In genomic region chr17:44795421-44795820, GRCh38 we compare ENCODE assay signal across 15 cellular contexts. TPM values are rescaled to one million over a fixed set of nuclear protein-coding genes. Genes with fewer than 3 reads are reported as not detected.
DNase-seq lines count a peak whose midpoint lies in the region; ATAC-seq, FAIRE-seq and TF ChIP-seq lines count a peak whose summit lies in the region.
"Had no signal": no experiment of that assay in that cellular context is flagged by ENCODE, and none has a peak within 500 bp of the region (broad histone marks: within the 10 kb centered on the region; RNA-seq: fewer than 3 reads in every experiment).

No MANE protein-coding gene starts in this region.

- peaks cover 18% of the 10 kb centered on the region for H3K4me1 ChIP-seq in A549
- peaks cover 0 to 25% (median 3%) of the 10 kb centered on the region in 3 donors for H3K4me1 ChIP-seq in esophagus squamous epithelium
- H3K4me1 ChIP-seq: right lobe of liver had no signal

- WGBS in A549 (ENCODE audit: missing lambda C conversion rate) = 68% methylated on average over 9 of the region's 9 CpGs
- WGBS in esophagus squamous epithelium, 2 donors = 71 to 87% methylated on average over 8 of the region's 9 CpGs

- no peak overlapping the region for H3K4me3 Mint-ChIP-seq in osteocyte (ENCODE audit: unreplicated experiment)
- H3K4me3 Mint-ChIP-seq: activated B cell treated with CpG ODN at 0.5 μM for 24 hours, IgD-negative memory B cell had no signal

- H3K36me3 Mint-ChIP-seq in osteocyte (ENCODE audit: unreplicated experiment) = peaks cover 2% of the 10 kb centered on the region

- TF ChIP-seq CTCF in A549 (IDR thresholded peaks at IDR 0.05) (no peak), esophagus squamous epithelium (IDR thresholded peaks at IDR 0.05) (no peak), osteocyte (IDR thresholded peaks at IDR 0.05) (no peak)

- TF ChIP-seq EP300 in A549 (IDR thresholded peaks at IDR 0.05) = no peak

- no peak for FAIRE-seq in A549 (lab: Jason Lieb, UNC)
- no peak for FAIRE-seq in urothelium cell line (lab: Jason Lieb, UNC)

- H3K27me3 Mint-ChIP-seq in osteocyte (ENCODE audit: unreplicated experiment) = no peaks in the 10 kb centered on the region
- H3K27me3 Mint-ChIP-seq: activated B cell treated with CpG ODN at 0.5 μM for 24 hours had no signal

- TF ChIP-seq POLR2A in A549 (IDR thresholded peaks at IDR 0.05; ENCODE audit: low read length) = no peak
- no peak for TF ChIP-seq POLR2A in esophagus squamous epithelium (IDR thresholded peaks at IDR 0.05)

- no peaks in the 10 kb centered on the region for H3K36me3 ChIP-seq in esophagus squamous epithelium
- H3K36me3 ChIP-seq: right lobe of liver had no signal

- H3K9me3 Mint-ChIP-seq in osteocyte (ENCODE audit: unreplicated experiment) = no peaks in the 10 kb centered on the region
- H3K9me3 Mint-ChIP-seq: activated B cell treated with CpG ODN at 0.5 μM for 24 hours, IgD-negative memory B cell had no signal

- H3K4me3 ChIP-seq in A549 = no peak overlapping the region
- peak overlapping the region in 1 of 4 donors; percentile 48 for H3K4me3 ChIP-seq in esophagus squamous epithelium
- H3K4me3 ChIP-seq: mucosa of descending colon, right lobe of liver had no signal

- CTCF ChIA-PET in A549 (lab: Yijun Ruan, JAX) = interaction anchor here (0.8 to 6.6 kb wide), 8 partner anchors 16 to 304 kb away, joined by 3 to 89 read pairs (median 6); no protein-coding TSS in a partner anchor

- DNase-seq in A549 (ENCODE audit: low read depth in 1 of 2, low spot score in 1 of 2) (no peak), RKO (ENCODE audit: low spot score) (peak; percentile 51), esophagus squamous epithelium (lab: John Stamatoyannopoulos, UW) (no peak), osteocyte (ENCODE audit: extremely low spot score, unreplicated experiment) (no peak), AG08395 (ENCODE audit: low spot score) (no peak), urothelium cell line (ENCODE audit: low spot score) (no peak), putamen (ENCODE audit: low spot score) (no peak)
- DNase-seq in stimulated activated CD4-positive, alpha-beta T cell treated with anti-CD3 and anti-CD28 coated beads, Interleukin-1b, Interleukin-23, amount 100 ng/mL, for 48 hours = no peak
- DNase-seq: activated B cell treated with CpG ODN at 0.5 μM for 24 hours, DMS79, mucosa of descending colon, NCI-H1417, NCI-H748 treated with DMSO at 0.1 percent for 48 hours, right lobe of liver had no signal

- intact Hi-C loops in esophagus squamous epithelium (cut with DNase I) = no loop called here

- POLR2A ChIA-PET in A549 (lab: Yijun Ruan, JAX) = interaction anchor here (1.0 kb wide), 1 partner anchor 58 kb away, joined by 3 read pairs; no protein-coding TSS in a partner anchor

- peaks cover 37% of the 10 kb centered on the region for H3K4me1 Mint-ChIP-seq in osteocyte (ENCODE audit: unreplicated experiment)
- H3K4me1 Mint-ChIP-seq: activated B cell treated with CpG ODN at 0.5 μM for 24 hours, IgD-negative memory B cell had no signal

- no peak for TF ChIP-seq RAD21 in A549 (conservative IDR thresholded peaks at IDR 0.05 in 1 of 2, IDR thresholded peaks at IDR 0.05 in 1 of 2)

- peak in 1 of 2 experiments; percentile 28; a peak in 3 of 6 replicates for ATAC-seq in A549

- peak overlapping the region; percentile 28 to 78; a peak in 4 of 6 replicates for H3K27ac ChIP-seq in A549
- peak overlapping the region; percentile 39 to 81 (median 74) for H3K27ac ChIP-seq in esophagus squamous epithelium

- peak overlapping the region; percentile 48 for H3K4me2 ChIP-seq in A549

- no peaks in the 10 kb centered on the region for H3K27me3 ChIP-seq in esophagus squamous epithelium
- H3K27me3 ChIP-seq: right lobe of liver had no signal

- peak overlapping the region; percentile 93 for H3K27ac Mint-ChIP-seq in osteocyte (ENCODE audit: unreplicated experiment)
- H3K27ac Mint-ChIP-seq: activated B cell treated with CpG ODN at 0.5 μM for 24 hours, IgD-negative memory B cell had no signal

- H3K9me3 ChIP-seq in A549 = no peaks in the 10 kb centered on the region
- no peaks in the 10 kb centered on the region for H3K9me3 ChIP-seq in esophagus squamous epithelium
- H3K9me3 ChIP-seq: mucosa of descending colon, right lobe of liver had no signal

TF ChIP-seq in A549, 52 proteins besides CTCF, POLR2A, EP300 and RAD21:
- no peak for TF ChIP-seq ZSCAN20 (CRISPR knock-in tag; IDR thresholded peaks at IDR 0.05)
- TF ChIP-seq NPAS2 (CRISPR knock-in tag; IDR thresholded peaks at IDR 0.05; ENCODE audit: borderline replicate concordance) = no peak
- TF ChIP-seq JUNB (IDR thresholded peaks at IDR 0.05) = no peak
- TF ChIP-seq REST (IDR thresholded peaks at IDR 0.05) = no peak
TF ChIP-seq in A549: peak in this region for 0.

RNA-seq across cellular contexts. Expression of gene GJC1, which starts 34.7 kb away (rescaled TPM):
- polyA plus RNA-seq in A549 (2011; rRNA removed) (22.1 and 30.4 TPM in 2 replicates), A549 (2017; fragmentation: RNase III; extraction: RNeasy Plus Mini Kit Qiagen cat#74134 plus additional on column Dnase treatment) (21.2 to 21.9 TPM (median 21.7 TPM) in 3 replicates)
- 12.1 and 14.7 TPM in 2 replicates for polyA plus RNA-seq in A549 (2012; cell fraction: cytosol; rRNA removed)
- polyA plus RNA-seq in A549 (2012; cell fraction: nucleus; rRNA removed) = 6.1 and 10.3 TPM in 2 replicates
- 38.3 and 38.4 TPM in 2 replicates for polyA minus RNA-seq in A549 (2011; rRNA and poly(A)+ RNA removed)
- total RNA-seq in esophagus squamous epithelium (1 to 10 TPM; 1.2 to 5.9 (median 1.6) TPM), osteocyte (40.6 and 43.0 TPM in 2 replicates)

RNA-seq across cellular contexts. Expression of gene ADAM11, which starts 36.6 kb away (rescaled TPM):
- polyA plus RNA-seq in A549 (2011; rRNA removed) (0.75 and 0.79 TPM in 2 replicates), A549 (2017; fragmentation: RNase III; extraction: RNeasy Plus Mini Kit Qiagen cat#74134 plus additional on column Dnase treatment) (2.0 to 2.7 TPM (median 2.1 TPM) in 3 replicates)
- polyA plus RNA-seq in A549 (2012; cell fraction: cytosol; rRNA removed) = 2.3 and 2.7 TPM in 2 replicates
- polyA plus RNA-seq in A549 (2012; cell fraction: nucleus; rRNA removed) = 14.4 and 15.1 TPM in 2 replicates
- 1.1 and 1.2 TPM in 2 replicates for polyA minus RNA-seq in A549 (2011; rRNA and poly(A)+ RNA removed)
- total RNA-seq in esophagus squamous epithelium (under 1 TPM in 2 of 4 donors, not detected in 2; 0.18 to 0.38 TPM), osteocyte (1.0 and 1.7 TPM in 2 replicates)
- polyA plus RNA-seq: IgD-negative memory B cell had no signal

RNA-seq across cellular contexts. Expression of gene HIGD1B, which starts 52.3 kb away (rescaled TPM):
- polyA plus RNA-seq in A549 (2011; rRNA removed) = not detected in 2 replicates
- not detected in 2 replicates for polyA plus RNA-seq in A549 (2012; cell fraction: cytosol; rRNA removed)
- not detected in 2 replicates for polyA plus RNA-seq in A549 (2012; cell fraction: nucleus; rRNA removed)
- polyA plus RNA-seq in A549 (2017; fragmentation: RNase III; extraction: RNeasy Plus Mini Kit Qiagen cat#74134 plus additional on column Dnase treatment) = not detected in 3 replicates
- not detected in 2 replicates for polyA minus RNA-seq in A549 (2011; rRNA and poly(A)+ RNA removed)
- 1 to 10 TPM in 3 of 4 donors, not detected in 1; 1.5 to 5.5 (median 2.3) TPM for total RNA-seq in esophagus squamous epithelium
- total RNA-seq in osteocyte = not detected in 2 replicates
- total RNA-seq: activated B cell treated with CpG ODN at 0.5 μM for 24 hours, right lobe of liver had no signal
- polyA plus RNA-seq: IgD-negative memory B cell had no signal
